Comparison of ENCODE assay signal across 18 cellular contexts in the genomic region with DNA sequence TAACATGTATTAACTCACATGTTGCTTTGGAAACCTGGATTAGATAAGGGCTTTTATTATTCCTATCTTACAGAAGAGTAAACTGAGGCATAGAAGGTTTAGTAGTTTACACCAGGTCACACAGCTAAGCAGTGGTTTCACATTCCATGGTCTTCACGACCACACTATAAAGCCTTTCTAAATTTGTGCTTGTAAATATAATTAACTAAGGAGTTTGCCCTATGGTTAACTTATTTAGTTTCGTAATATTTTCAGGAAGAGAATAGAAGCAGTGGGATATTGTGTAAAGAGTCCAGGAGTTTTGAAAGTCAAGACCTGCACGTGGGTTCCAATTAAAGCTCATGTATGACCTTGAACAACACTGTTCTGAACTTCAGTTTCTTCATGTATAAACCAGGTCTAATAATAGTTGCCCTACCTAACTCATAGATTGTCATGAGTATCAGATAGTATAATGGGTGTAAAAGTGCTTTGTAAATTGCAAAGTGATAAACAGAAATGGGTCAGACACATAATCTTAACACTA. TPM values are rescaled to one million over a fixed set of nuclear protein-coding genes. Genes with fewer than 3 reads are reported as not detected.
DNase-seq lines count a peak whose midpoint lies in the region; ATAC-seq, FAIRE-seq and TF ChIP-seq lines count a peak whose summit lies in the region.
"Had no signal": no experiment of that assay in that cellular context is flagged by ENCODE, and none has a peak within 500 bp of the region (broad histone marks: within the 10 kb centered on the region; RNA-seq: fewer than 3 reads in every experiment).

No MANE protein-coding gene starts in this region.

- TF ChIP-seq CTCF in hepatocyte (IDR thresholded peaks at IDR 0.05; ENCODE audit: poor library complexity) (no peak), PC-3 (conservative IDR thresholded peaks at IDR 0.05; ENCODE audit: low read depth, low read length) (no peak)

- H3K4me1 Mint-ChIP-seq in T-helper 17 cell, result peaks cover 54% of the 10 kb centered on the region

- H3K9me3 ChIP-seq in HUES6 (ENCODE audit: control insufficient read depth, insufficient read depth, low read depth, low read length) (no peaks in the 10 kb centered on the region), T-helper 17 cell (ENCODE audit: control insufficient read depth, low read length, poor library complexity, severe bottlenecking) (no peaks in the 10 kb centered on the region), hepatocyte (ENCODE audit: low read depth) (no peaks in the 10 kb centered on the region), PC-3 (ENCODE audit: low read length) (no peaks in the 10 kb centered on the region)
- H3K9me3 ChIP-seq: ovary, Peyer's patch had no signal

- 58% methylated on average over 3 of the region's 3 CpGs for WGBS in hepatocyte (ENCODE audit: low lambda C conversion rate, missing lambda C conversion rate)

- peaks cover 13% of the 10 kb centered on the region for H3K4me1 ChIP-seq in HUES6 (ENCODE audit: control insufficient read depth, insufficient read depth, low read length)
- peaks cover 7% of the 10 kb centered on the region for H3K4me1 ChIP-seq in hepatocyte (ENCODE audit: insufficient read depth)
- H3K4me1 ChIP-seq in PC-3 (ENCODE audit: insufficient read depth, low read length), result peaks cover 15% of the 10 kb centered on the region

- CTCF ChIA-PET in PC-3 (lab: Charles Lee), result no interaction called here

- H3K27ac Mint-ChIP-seq in T-helper 17 cell, result peak overlapping the region; percentile 99

- H3F3A ChIP-seq in PC-3 (ENCODE audit: low read length, unreplicated experiment), result no peaks in the 10 kb centered on the region

- peak overlapping the region; percentile 62; the same call in 1 of the 2 replicates for H3K27ac ChIP-seq in HUES6 (ENCODE audit: low read depth, low read length)
- peak overlapping the region; percentile 4 for H3K27ac ChIP-seq in hepatocyte
- H3K27ac ChIP-seq in PC-3 (ENCODE audit: low read length), result no peak overlapping the region
- H3K27ac ChIP-seq: epithelial cell of prostate, ovary had no signal

- intact Hi-C loops in PC-3 (cut with micrococcal nuclease), result no loop called here

- DNase-seq in CD1c-positive myeloid dendritic cell (ENCODE audit: extremely low spot score) (peak; percentile 44), T-helper 17 cell (no peak), hepatocyte (ENCODE audit: low spot score) (no peak), RCC 7860 (ENCODE audit: low spot score) (no peak), PC-3 (no peak), NCI-H748 treated with DMSO at 0.1 percent for 48 hours (lab: John Stamatoyannopoulos, UW) (no peak)
- DNase-seq: activated CD4-positive, alpha-beta T cell treated with anti-CD3 and anti-CD28 coated beads, Interleukin-2, amount 50 U/mL, for 48 hours; cortex of kidney; kidney glomerular epithelial cell; NCI-H1105 treated with DMSO at 0.1 percent for 48 hours; ovary; Peyer's patch; stimulated activated CD4-positive, alpha-beta T cell treated with anti-CD3 and anti-CD28 coated beads, Interleukin-12 subunit alpha, Interleukin-12 subunit beta, amount 100 ng/mL, for 4 hours; stimulated activated naive CD8-positive, alpha-beta T cell treated with anti-CD3 and anti-CD28 coated beads, Interleukin-15, amount 100 ng/mL, for 72 hours; T1000 had no signal

- H3K79me2 ChIP-seq in hepatocyte (no peaks in the 10 kb centered on the region), PC-3 (ENCODE audit: low read length) (no peaks in the 10 kb centered on the region)

- H3K9ac ChIP-seq in HUES6 (ENCODE audit: low read length) (no peak overlapping the region), PC-3 (ENCODE audit: low read length) (no peak overlapping the region)

- H3K4me2 ChIP-seq in hepatocyte, result no peak overlapping the region
- H3K4me2 ChIP-seq in PC-3 (ENCODE audit: low read length), result no peak overlapping the region

- H3K36me3 Mint-ChIP-seq in T-helper 17 cell (ENCODE audit: low read depth), result no peaks in the 10 kb centered on the region

- H4K20me1 ChIP-seq in hepatocyte (ENCODE audit: insufficient read depth, poor library complexity, severe bottlenecking) (no peaks in the 10 kb centered on the region), PC-3 (ENCODE audit: low read length) (no peaks in the 10 kb centered on the region)

- H3K27me3 ChIP-seq in HUES6 (ENCODE audit: control insufficient read depth, insufficient read depth, low read length) (no peaks in the 10 kb centered on the region), hepatocyte (no peaks in the 10 kb centered on the region), PC-3 (ENCODE audit: low read length) (no peaks in the 10 kb centered on the region)
- H3K27me3 ChIP-seq: ovary, Peyer's patch had no signal

- no TSS peak for BruUV-seq in PC-3 (replicated peaks; lab: Mats Ljungman, UMichigan)

- H3K36me3 ChIP-seq in HUES6 (ENCODE audit: control insufficient read depth, insufficient read depth, low read length), result no peaks in the 10 kb centered on the region
- no peaks in the 10 kb centered on the region for H3K36me3 ChIP-seq in hepatocyte (replicated peaks; ENCODE audit: insufficient read depth, low read depth)
- H3K36me3 ChIP-seq in PC-3 (ENCODE audit: low read depth, low read length), result no peaks in the 10 kb centered on the region
- H3K36me3 ChIP-seq: ovary, Peyer's patch had no signal

- no peak overlapping the region for H2AFZ ChIP-seq in hepatocyte
- H2AFZ ChIP-seq in PC-3 (ENCODE audit: low read length), result no peak overlapping the region

- no peak for FAIRE-seq in RCC 7860 (lab: Jason Lieb, UNC)

- no peaks in the 10 kb centered on the region for H3K9me2 ChIP-seq in hepatocyte (replicated peaks; ENCODE audit: insufficient read depth)
- H3K9me2 ChIP-seq in PC-3 (replicated peaks; ENCODE audit: low read length), result no peaks in the 10 kb centered on the region

- no peaks in the 10 kb centered on the region for H3K27me3 Mint-ChIP-seq in T-helper 17 cell
- H3K27me3 Mint-ChIP-seq: stimulated activated naive CD8-positive, alpha-beta T cell treated with anti-CD3 and anti-CD28 coated beads, Interleukin-15, amount 100 ng/mL, for 72 hours had no signal

- no peak overlapping the region for H3K4me3 Mint-ChIP-seq in T-helper 17 cell

- no peak overlapping the region for H3K4me3 ChIP-seq in HUES6 (ENCODE audit: low read depth, low read length)
- no peak overlapping the region for H3K4me3 ChIP-seq in hepatocyte
- no peak overlapping the region for H3K4me3 ChIP-seq in PC-3 (ENCODE audit: low read length)
- H3K4me3 ChIP-seq: ovary, Peyer's patch had no signal

- POLR2A ChIA-PET in PC-3 (lab: Charles Lee; ENCODE audit: unreplicated experiment), result no interaction called here

- ATAC-seq in T-helper 17 cell, result no peak
- no peak for ATAC-seq in HG03521 (IDR thresholded peaks at IDR 0.05; ENCODE audit: unreplicated experiment)
- ATAC-seq in PC-3, result no peak
- ATAC-seq: stimulated activated naive CD8-positive, alpha-beta T cell treated with anti-CD3 and anti-CD28 coated beads, Interleukin-15, amount 100 ng/mL, for 72 hours had no signal

RNA-seq across cellular contexts. Expression of a gene that starts 19.5 kb away (rescaled TPM):
- total RNA-seq in T-helper 17 cell, result 10 to 100 TPM; 65.2 to 95.5 TPM
- 34.6 and 48.4 TPM in 2 replicates for total RNA-seq in hepatocyte
- polyA plus RNA-seq in hepatocyte, result 11.9 and 14.4 TPM in 2 replicates
- 9.7 and 10.5 TPM in 2 replicates for total RNA-seq in PC-3 (2014; rRNA removed)
